In genomic region chr22:19875531-19876313, GRCh38 we compare ENCODE assay signal across 1 cellular context.
A peak's percentile ranks its signal among the peaks of the same experiment; 100 is the strongest.
TF ChIP-seq lines count a peak whose summit lies in the region.

No MANE protein-coding gene starts in this region.

TF ChIP-seq in K562, 482 proteins besides CTCF, POLR2A, EP300 and RAD21:
- TF ChIP-seq ZNF512 (tag; IDR thresholded peaks at IDR 0.05) (no peak), TCF15 (CRISPR knock-in tag; IDR thresholded peaks at IDR 0.05) (no peak), ATF1 (CRISPR knock-in tag; IDR thresholded peaks at IDR 0.05) (no peak; the same call in 1 of the 2 replicates), ATF1 (tag; IDR thresholded peaks at IDR 0.05) (peak; percentile 67), FOXA1 (IDR thresholded peaks at IDR 0.05; ENCODE audit: borderline replicate concordance) (no peak), ZNF717 (CRISPR knock-in tag; IDR thresholded peaks at IDR 0.05) (no peak), NFIC (IDR thresholded peaks at IDR 0.05) (peak; percentile 22), CUX1 (CRISPR knock-in tag; IDR thresholded peaks at IDR 0.05) (no peak), CREM (IDR thresholded peaks at IDR 0.05; ENCODE audit: low read depth) (peak; percentile 84), ZBTB12 (CRISPR knock-in tag; IDR thresholded peaks at IDR 0.05) (peak; percentile 22; the same call in 1 of the 2 replicates), CBX1 (IDR thresholded peaks at IDR 0.05; ENCODE audit: low read depth) (0 out of 2 replicates have a peak, but pooled peaks have one; percentile 46), ZBTB40 (IDR thresholded peaks at IDR 0.05) (no peak), ZBTB40 (CRISPR knock-in tag; IDR thresholded peaks at IDR 0.05) (peak; percentile 60; the same call in 1 of the 2 replicates), CREB1 (IDR thresholded peaks at IDR 0.05) (peak; percentile 77), CREB1 (CRISPR knock-in tag; IDR thresholded peaks at IDR 0.05) (no peak), CBFA2T3 (IDR thresholded peaks at IDR 0.05) (0 out of 2 replicates have a peak, but pooled peaks have one; percentile 10), ZBTB7A (IDR thresholded peaks at IDR 0.05; ENCODE audit: borderline replicate concordance, control insufficient read depth, low read depth, low read length) (peak; percentile 83; the same call in 1 of the 2 replicates), MAZ (CRISPR knock-in tag; conservative IDR thresholded peaks at IDR 0.05 in 1 of 2, IDR thresholded peaks at IDR 0.05 in 1 of 2) (0 out of 4 replicates have a peak, but pooled peaks of 1 of the 2 experiments have one; percentile 39)
